In genomic region chr17:74276561-74277009, GRCh38 we compare ENCODE assay signal across 13 cellular contexts. TPM values are rescaled to one million over a fixed set of nuclear protein-coding genes. Genes with fewer than 3 reads are reported as not detected.
A peak's percentile ranks its signal among the peaks of the same experiment; 100 is the strongest.
DNase-seq lines count a peak whose midpoint lies in the region; ATAC-seq and TF ChIP-seq lines count a peak whose summit lies in the region.
"Had no signal": no experiment of that assay in that cellular context is flagged by ENCODE, and none has a peak within 500 bp of the region (broad histone marks: within the 10 kb centered on the region; RNA-seq: fewer than 3 reads in every experiment).

No MANE protein-coding gene starts in this region.

- H3K27ac ChIP-seq in esophagus muscularis mucosa (replicated peaks in 1 of 4) (peak overlapping the region; percentile 49 to 73 (median 56)), Karpas-422 (ENCODE audit: low read length) (no peak overlapping the region), RWPE1 (no peak overlapping the region)
- H3K27ac ChIP-seq: left lung had no signal

- no peak for TF ChIP-seq EP300 in esophagus muscularis mucosa (IDR thresholded peaks at IDR 0.05)

- intact Hi-C loops in esophagus muscularis mucosa (cut with DNase I), result no loop called here

- H3K9me3 ChIP-seq in esophagus muscularis mucosa (no peaks in the 10 kb centered on the region), Karpas-422 (ENCODE audit: low read length) (no peaks in the 10 kb centered on the region)
- H3K9me3 ChIP-seq: esophagus squamous epithelium, left lung, SK-N-SH had no signal

- no peak overlapping the region for H3K4me3 ChIP-seq in esophagus muscularis mucosa
- no peak overlapping the region for H3K4me3 ChIP-seq in Karpas-422 (ENCODE audit: low read length)
- H3K4me3 ChIP-seq: esophagus squamous epithelium, left lung had no signal

- H3K27ac Mint-ChIP-seq in stimulated activated naive CD8-positive, alpha-beta T cell treated with anti-CD3 and anti-CD28 coated beads, Interleukin-15, Interleukin-2, amounts not matched to agents 100 ng/mL and 50 ng/mL, for 24 hours, result peak overlapping the region; percentile 34
- peak overlapping the region; percentile 48 for H3K27ac Mint-ChIP-seq in neural crest cell (ENCODE audit: unreplicated experiment)
- H3K27ac Mint-ChIP-seq: B cell, HFFc6 had no signal

- H3K27me3 ChIP-seq in esophagus muscularis mucosa (peaks cover 0 to 46% (median 0%) of the 10 kb centered on the region in 4 donors), Karpas-422 (ENCODE audit: low read length) (no peaks in the 10 kb centered on the region)

- TF ChIP-seq CTCF in esophagus muscularis mucosa (IDR thresholded peaks at IDR 0.05), result no peak
- no peak for TF ChIP-seq CTCF in neural crest cell (conservative IDR thresholded peaks at IDR 0.05)
- TF ChIP-seq CTCF in RWPE1 (conservative IDR thresholded peaks at IDR 0.05; ENCODE audit: low read depth), result no peak

- H4K20me1 ChIP-seq in Karpas-422 (ENCODE audit: insufficient read depth, low read depth, low read length), result no peaks in the 10 kb centered on the region

- POLR2A ChIA-PET in RWPE1 (lab: Yijun Ruan, JAX; ENCODE audit: low non-redundant PET), result no interaction called here

- H3K4me2 ChIP-seq in Karpas-422 (ENCODE audit: low read depth, low read length, poor library complexity, severe bottlenecking), result no peak overlapping the region
- H3K4me2 ChIP-seq: SK-N-SH had no signal

- no peaks in the 10 kb centered on the region for H3K9me3 Mint-ChIP-seq in stimulated activated naive CD8-positive, alpha-beta T cell treated with anti-CD3 and anti-CD28 coated beads, Interleukin-15, Interleukin-2, amounts not matched to agents 100 ng/mL and 50 ng/mL, for 24 hours
- no peaks in the 10 kb centered on the region for H3K9me3 Mint-ChIP-seq in neural crest cell

- DNase-seq in stimulated activated naive CD8-positive, alpha-beta T cell treated with anti-CD3 and anti-CD28 coated beads, Interleukin-15, Interleukin-2, amounts not matched to agents 100 U/mL and 50 U/mL, for 24 hours, result no peak
- DNase-seq in esophagus muscularis mucosa (ENCODE audit: extremely low spot score) (no peak), neural crest cell (ENCODE audit: low read depth, low spot score) (peak; percentile 39), cerebellum (ENCODE audit: low spot score) (no peak), Karpas-422 (no peak), RWPE1 (ENCODE audit: low spot score) (no peak)
- DNase-seq: esophagus squamous epithelium, HFFc6, SK-N-SH had no signal

- no peak overlapping the region for H3K9ac ChIP-seq in Karpas-422 (ENCODE audit: low read length)
- H3K9ac ChIP-seq: SK-N-SH had no signal

- H3K27me3 Mint-ChIP-seq in stimulated activated naive CD8-positive, alpha-beta T cell treated with anti-CD3 and anti-CD28 coated beads, Interleukin-15, Interleukin-2, amounts not matched to agents 100 ng/mL and 50 ng/mL, for 24 hours, result peaks cover 9% of the 10 kb centered on the region
- peaks cover 7% of the 10 kb centered on the region for H3K27me3 Mint-ChIP-seq in neural crest cell (ENCODE audit: low read depth)

- WGBS in esophagus muscularis mucosa, result 70% methylated on average over 5 of the region's 5 CpGs

- CTCF ChIA-PET in RWPE1 (lab: Yijun Ruan, JAX), result no interaction called here

- H2AFZ ChIP-seq in Karpas-422 (ENCODE audit: low read length), result no peak overlapping the region

- peaks cover 58% of the 10 kb centered on the region for H3K4me1 Mint-ChIP-seq in stimulated activated naive CD8-positive, alpha-beta T cell treated with anti-CD3 and anti-CD28 coated beads, Interleukin-15, Interleukin-2, amounts not matched to agents 100 ng/mL and 50 ng/mL, for 24 hours (ENCODE audit: low read depth)
- peaks cover 63% of the 10 kb centered on the region for H3K4me1 Mint-ChIP-seq in neural crest cell

- no peaks in the 10 kb centered on the region for H3K36me3 ChIP-seq in esophagus muscularis mucosa
- no peaks in the 10 kb centered on the region for H3K36me3 ChIP-seq in Karpas-422 (ENCODE audit: insufficient read depth, low read length)
- H3K36me3 ChIP-seq: esophagus squamous epithelium, left lung had no signal

- H3K4me1 ChIP-seq in esophagus muscularis mucosa (peaks cover 12 to 55% (median 41%) of the 10 kb centered on the region in 4 donors), Karpas-422 (ENCODE audit: low read length) (no peaks in the 10 kb centered on the region)

- no peaks in the 10 kb centered on the region for H3K9me2 ChIP-seq in Karpas-422 (replicated peaks; ENCODE audit: insufficient read depth, low read length)
- H3K9me2 ChIP-seq: SK-N-SH had no signal

- no peak for TF ChIP-seq POLR2A in esophagus muscularis mucosa (IDR thresholded peaks at IDR 0.05; ENCODE audit: low read depth)

- no peaks in the 10 kb centered on the region for H3K79me2 ChIP-seq in Karpas-422 (ENCODE audit: low read length)

- H3K36me3 Mint-ChIP-seq in stimulated activated naive CD8-positive, alpha-beta T cell treated with anti-CD3 and anti-CD28 coated beads, Interleukin-15, Interleukin-2, amounts not matched to agents 100 ng/mL and 50 ng/mL, for 24 hours (ENCODE audit: low read depth), result no peaks in the 10 kb centered on the region
- H3K36me3 Mint-ChIP-seq in neural crest cell (ENCODE audit: low read depth), result no peaks in the 10 kb centered on the region

- no peak for ATAC-seq in stimulated activated naive CD8-positive, alpha-beta T cell treated with anti-CD3 and anti-CD28 coated beads, Interleukin-15, Interleukin-2, amounts not matched to agents 100 U/mL and 50 U/mL, for 24 hours
- no peak for ATAC-seq in GM18502 (IDR thresholded peaks at IDR 0.05; ENCODE audit: poor library complexity, unreplicated experiment)

- no peak overlapping the region for H3K4me3 Mint-ChIP-seq in stimulated activated naive CD8-positive, alpha-beta T cell treated with anti-CD3 and anti-CD28 coated beads, Interleukin-15, Interleukin-2, amounts not matched to agents 100 ng/mL and 50 ng/mL, for 24 hours
- peak overlapping the region; percentile 63 for H3K4me3 Mint-ChIP-seq in neural crest cell
- H3K4me3 Mint-ChIP-seq: B cell, HFFc6 had no signal

RNA-seq across cellular contexts. Expression of gene DNAI2, which starts 2.6 kb away (rescaled TPM):
- total RNA-seq in esophagus muscularis mucosa, result not detected
- total RNA-seq in neural crest cell, result not detected in 2 replicates
- 0.45 TPM for total RNA-seq in cerebellum
- total RNA-seq in Karpas-422 (2014; rRNA removed; shearing (Covaris generic); ENCODE audit: low replicate concordance), result not detected in 2 replicates
- total RNA-seq: B cell, HFFc6 had no signal

RNA-seq across cellular contexts. Expression of gene KIF19, which starts 49.4 kb away (rescaled TPM):
- 1 to 10 TPM in 3 of 4 donors, under 1 TPM in 1; under 0.01 to 3.8 (median 1.3) TPM for total RNA-seq in esophagus muscularis mucosa
- 0.25 and 0.63 TPM in 2 replicates for total RNA-seq in neural crest cell
- total RNA-seq in cerebellum, result 1.1 TPM
- not detected in 2 replicates for total RNA-seq in Karpas-422 (2014; rRNA removed; shearing (Covaris generic); ENCODE audit: low replicate concordance)
- total RNA-seq: B cell, HFFc6 had no signal

Comparison
In these comparisons a context has a peak if more than half of its experiments do, and no peak if none do; other contexts are left out.
1. H3K27ac ChIP-seq: peak in esophagus muscularis mucosa (4 of 4); none in Karpas-422 (single experiment) and RWPE1 (single experiment).